Comparison of ENCODE assay signal across 4 cellular contexts in genomic region chr5:64835266-64835665, GRCh38.
"Had no signal": no experiment of that assay in that cellular context is flagged by ENCODE, and none has a peak within 500 bp of the region (broad histone marks: within the 10 kb centered on the region; RNA-seq: fewer than 3 reads in every experiment).

No MANE protein-coding gene starts in this region.

- H2AFZ ChIP-seq: GM23338 had no signal

- H3K27ac ChIP-seq: HL-60 had no signal

- DNase-seq: H9, HCEC 1CT had no signal

- H3K4me3 ChIP-seq: GM23338 had no signal
